In the genomic region with DNA sequence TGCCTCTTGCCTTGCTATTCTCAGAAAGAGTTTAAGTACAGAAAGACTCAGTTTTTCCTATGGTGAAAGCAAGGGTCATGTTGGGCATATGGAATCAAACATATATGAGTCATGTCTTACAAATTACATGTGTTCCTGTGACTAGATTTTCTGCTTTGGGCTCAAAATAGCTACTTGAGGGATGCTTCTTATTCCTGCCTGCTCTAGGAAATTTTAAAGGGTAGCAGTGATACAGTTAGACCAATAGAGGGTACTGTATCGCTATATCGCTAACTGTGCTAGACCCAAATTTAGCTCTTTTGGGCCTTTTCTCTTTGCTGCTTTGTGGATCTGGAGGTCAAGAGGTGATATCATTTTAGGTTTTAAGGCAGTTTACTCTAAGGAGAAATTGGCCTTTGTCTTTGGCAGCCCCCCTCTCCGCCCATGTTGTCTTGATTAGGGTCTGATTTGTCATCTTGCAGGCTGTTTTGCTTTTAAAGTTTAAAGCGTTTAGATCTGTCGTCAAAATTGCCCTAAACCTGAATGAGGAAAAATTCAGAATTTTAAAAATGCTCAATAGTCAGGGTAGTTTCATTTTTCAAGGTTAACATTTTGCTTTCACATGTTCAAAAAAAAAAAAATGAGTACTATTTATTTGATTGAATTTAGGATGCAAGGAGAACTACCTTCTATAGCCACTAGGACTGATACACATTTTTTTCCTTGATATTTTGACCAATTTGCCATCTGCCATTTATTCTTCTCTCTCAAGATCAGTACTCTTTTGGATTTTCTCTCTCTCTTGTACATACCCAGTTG, we compare ENCODE assay signal across 1 cellular context.
TF ChIP-seq lines count a peak whose summit lies in the region.

No MANE protein-coding gene starts in this region.

TF ChIP-seq in GM12878, 131 proteins besides CTCF, POLR2A, EP300 and RAD21 (continued from another document):
- TF ChIP-seq, protein P1, sequence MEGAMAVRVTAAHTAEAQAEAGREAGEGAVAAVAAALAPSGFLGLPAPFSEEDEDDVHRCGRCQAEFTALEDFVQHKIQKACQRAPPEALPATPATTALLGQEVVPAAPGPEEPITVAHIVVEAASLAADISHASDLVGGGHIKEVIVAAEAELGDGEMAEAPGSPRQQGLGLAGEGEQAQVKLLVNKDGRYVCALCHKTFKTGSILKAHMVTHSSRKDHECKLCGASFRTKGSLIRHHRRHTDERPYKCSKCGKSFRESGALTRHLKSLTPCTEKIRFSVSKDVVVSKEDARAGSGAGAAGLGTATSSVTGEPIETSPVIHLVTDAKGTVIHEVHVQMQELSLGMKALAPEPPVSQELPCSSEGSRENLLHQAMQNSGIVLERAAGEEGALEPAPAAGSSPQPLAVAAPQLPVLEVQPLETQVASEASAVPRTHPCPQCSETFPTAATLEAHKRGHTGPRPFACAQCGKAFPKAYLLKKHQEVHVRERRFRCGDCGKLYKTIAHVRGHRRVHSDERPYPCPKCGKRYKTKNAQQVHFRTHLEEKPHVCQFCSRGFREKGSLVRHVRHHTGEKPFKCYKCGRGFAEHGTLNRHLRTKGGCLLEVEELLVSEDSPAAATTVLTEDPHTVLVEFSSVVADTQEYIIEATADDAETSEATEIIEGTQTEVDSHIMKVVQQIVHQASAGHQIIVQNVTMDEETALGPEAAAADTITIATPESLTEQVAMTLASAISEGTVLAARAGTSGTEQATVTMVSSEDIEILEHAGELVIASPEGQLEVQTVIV (IDR thresholded peaks at IDR 0.05; ENCODE audit: borderline replicate concordance, partially characterized antibody): no peak
